18 cellular contexts compared by ENCODE assay signal in genomic region chr12:6847676-6848075, GRCh38.
"Had no signal": no experiment of that assay in that cellular context is flagged by ENCODE, and none has a peak within 500 bp of the region (broad histone marks: within the 10 kb centered on the region; RNA-seq: fewer than 3 reads in every experiment).

No MANE protein-coding gene starts in this region.

- H3K9me3 Mint-ChIP-seq: activated naive CD4-positive, alpha-beta T cell treated with anti-CD3 and anti-CD28 coated beads, Interleukin-2, amount 10 ng/mL, durations not matched to agents 7 days and 5 days; endodermal cell; naive B cell; T-cell; WTC11 had no signal

- H3K4me2 ChIP-seq: SK-N-SH had no signal

- H3K27me3 ChIP-seq: adrenal gland, right atrium auricular region had no signal

- H3K9ac ChIP-seq: SK-N-SH had no signal

- H3K9me3 ChIP-seq: adrenal gland, right atrium auricular region, SK-N-SH had no signal

- H3K36me3 Mint-ChIP-seq: naive B cell, T-cell had no signal

- ATAC-seq: stimulated activated naive CD8-positive, alpha-beta T cell treated with anti-CD3 and anti-CD28 coated beads, Interleukin-15, Interleukin-2, amounts not matched to agents 100 U/mL and 50 U/mL, for 24 hours; T-cell; WTC11 had no signal

- H3K27me3 Mint-ChIP-seq: progenitor cell of endocrine pancreas, T-cell had no signal

- H3K4me3 Mint-ChIP-seq: activated naive CD4-positive, alpha-beta T cell treated with anti-CD3 and anti-CD28 coated beads, Interleukin-2, amount 10 ng/mL, durations not matched to agents 7 days and 5 days; endodermal cell; T-cell; WTC11 had no signal

- DNase-seq: activated CD4-positive, alpha-beta T cell treated with anti-CD3 and anti-CD28 coated beads for 48 hours; activated naive CD4-positive, alpha-beta T cell treated with anti-CD3 and anti-CD28 coated beads, Interleukin-2, amount 10 ng/mL, durations not matched to agents 7 days and 5 days; activated T-cell treated with anti-CD3 and anti-CD28 coated beads for 4 hours; adrenal gland; endodermal cell; erythroblast; mammary epithelial cell; naive B cell; nucleus accumbens; SK-N-SH; stimulated activated CD4-positive, alpha-beta T cell treated with anti-CD3 and anti-CD28 coated beads, Interleukin-15, amount 100 ng/mL, for 24 hours; stimulated activated CD4-positive, alpha-beta T cell treated with anti-CD3 and anti-CD28 coated beads, Interleukin-4, amount 100 ng/mL, for 1 hour; stimulated activated naive CD8-positive, alpha-beta T cell treated with anti-CD3 and anti-CD28 coated beads, Interleukin-15, Interleukin-2, amounts not matched to agents 100 U/mL and 50 U/mL, for 24 hours; T-cell; trophoblast cell had no signal

- H3K27ac ChIP-seq: adrenal gland, right atrium auricular region had no signal

- H3K27ac Mint-ChIP-seq: activated naive CD4-positive, alpha-beta T cell treated with anti-CD3 and anti-CD28 coated beads, Interleukin-2, amount 10 ng/mL, durations not matched to agents 7 days and 5 days; endodermal cell; progenitor cell of endocrine pancreas; T-cell; WTC11 had no signal
